Comparison of ENCODE assay signal across 23 cellular contexts in genomic region chr3:140950154-140950553, GRCh38.
"Had no signal": no experiment of that assay in that cellular context is flagged by ENCODE, and none has a peak within 500 bp of the region (broad histone marks: within the 10 kb centered on the region; RNA-seq: fewer than 3 reads in every experiment).

No MANE protein-coding gene starts in this region.

- DNase-seq: activated naive CD4-positive, alpha-beta T cell; activated T-cell treated with anti-CD3 and anti-CD28 coated beads, Interleukin-2, amount 50 U/mL, for 1 hour; adrenal gland; brain microvascular endothelial cell; effector memory CD8-positive, alpha-beta T cell; heart left ventricle; islet precursor cell; naive thymus-derived CD4-positive, alpha-beta T cell; stimulated activated CD4-positive, alpha-beta T cell treated with anti-CD3 and anti-CD28 coated beads, Interleukin-1b, Interleukin-23, amount 100 ng/mL, for 48 hours; substantia nigra; uterus had no signal

- H3K27me3 Mint-ChIP-seq: activated naive CD8-positive, alpha-beta T cell; central memory CD8-positive, alpha-beta T cell; effector memory CD8-positive, alpha-beta T cell; naive thymus-derived CD4-positive, alpha-beta T cell; stimulated activated naive CD8-positive, alpha-beta T cell treated with anti-CD3 and anti-CD28 coated beads, Interleukin-15, Interleukin-2, amounts not matched to agents 100 ng/mL and 50 ng/mL, for 24 hours had no signal

- H3K27me3 ChIP-seq: adrenal gland, ascending aorta, brain microvascular endothelial cell, esophagus muscularis mucosa, gastroesophageal sphincter, heart left ventricle, right atrium auricular region, tibial nerve, uterus had no signal

- H3K9me3 Mint-ChIP-seq: activated T-helper 2 cell treated with anti-CD3 and anti-CD28 coated beads, Interferon-gamma antibody, Interleukin-2, Interleukin-4, amounts not matched to agents 10 μg/mL and 5 μg/mL and 100 μg/mL, durations not matched to agents 14 hours and 24 hours and 36 hours; central memory CD8-positive, alpha-beta T cell; effector memory CD8-positive, alpha-beta T cell; naive thymus-derived CD4-positive, alpha-beta T cell; stimulated activated naive CD8-positive, alpha-beta T cell treated with anti-CD3 and anti-CD28 coated beads, Interleukin-15, Interleukin-2, amounts not matched to agents 100 ng/mL and 50 ng/mL, for 24 hours had no signal

- H3K36me3 ChIP-seq: adrenal gland, ascending aorta, brain microvascular endothelial cell, esophagus muscularis mucosa, gastroesophageal sphincter, heart left ventricle, prostate gland, right atrium auricular region, tibial nerve, uterus had no signal

- H3K27ac Mint-ChIP-seq: activated naive CD8-positive, alpha-beta T cell; activated T-helper 2 cell treated with anti-CD3 and anti-CD28 coated beads, Interferon-gamma antibody, Interleukin-2, Interleukin-4, amounts not matched to agents 10 μg/mL and 5 μg/mL and 100 μg/mL, durations not matched to agents 14 hours and 24 hours and 36 hours; effector memory CD8-positive, alpha-beta T cell; stimulated activated naive CD8-positive, alpha-beta T cell treated with anti-CD3 and anti-CD28 coated beads, Interleukin-15, Interleukin-2, amounts not matched to agents 100 ng/mL and 50 ng/mL, for 24 hours had no signal

- H3K4me3 ChIP-seq: adrenal gland, ascending aorta, esophagus muscularis mucosa, gastroesophageal sphincter, heart left ventricle, lung, prostate gland, right atrium auricular region, skin epidermis, tibial nerve, uterus had no signal

- H3K4me3 Mint-ChIP-seq: activated naive CD8-positive, alpha-beta T cell; central memory CD8-positive, alpha-beta T cell; effector memory CD8-positive, alpha-beta T cell; stimulated activated naive CD8-positive, alpha-beta T cell treated with anti-CD3 and anti-CD28 coated beads, Interleukin-15, Interleukin-2, amounts not matched to agents 100 ng/mL and 50 ng/mL, for 24 hours had no signal

- ATAC-seq: effector memory CD8-positive, alpha-beta T cell; gastroesophageal sphincter; heart left ventricle; naive thymus-derived CD4-positive, alpha-beta T cell had no signal

- H3K9me3 ChIP-seq: adrenal gland, ascending aorta, esophagus muscularis mucosa, gastroesophageal sphincter, heart left ventricle, prostate gland, right atrium auricular region, tibial nerve, uterus had no signal

- H3K4me1 ChIP-seq: prostate gland had no signal

- H3K27ac ChIP-seq: adrenal gland, ascending aorta, brain microvascular endothelial cell, esophagus muscularis mucosa, gastroesophageal sphincter, heart left ventricle, prostate gland, right atrium auricular region, skin epidermis, tibial nerve, uterus had no signal
